ENCODE assay signal across 13 cellular contexts in the genomic region with DNA sequence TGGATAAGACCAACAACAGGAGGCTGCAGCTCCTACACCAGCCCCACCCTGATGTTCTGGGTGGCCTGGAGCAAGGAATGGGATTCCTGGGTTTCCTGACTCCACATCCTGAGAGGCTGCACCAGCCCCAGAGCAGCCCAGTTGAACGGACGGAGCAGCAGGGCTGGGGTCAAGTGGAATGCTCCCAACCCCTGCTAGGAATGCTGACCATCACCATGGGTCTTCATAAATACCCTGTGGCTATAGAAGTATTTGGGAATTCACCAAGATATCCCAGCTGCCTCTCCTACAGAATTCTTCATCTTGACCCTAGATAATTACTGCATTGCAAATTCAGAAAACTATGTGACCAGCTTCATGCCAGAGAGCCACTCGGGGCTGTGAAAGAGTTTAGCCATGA.
DNase-seq lines count a peak whose midpoint lies in the region; ATAC-seq and TF ChIP-seq lines count a peak whose summit lies in the region.
"Had no signal": no experiment of that assay in that cellular context is flagged by ENCODE, and none has a peak within 500 bp of the region (broad histone marks: within the 10 kb centered on the region; RNA-seq: fewer than 3 reads in every experiment).

No MANE protein-coding gene starts in this region.

- peaks cover 42% of the 10 kb centered on the region for H3K4me1 ChIP-seq in rectal smooth muscle tissue (ENCODE audit: control insufficient read depth, insufficient read depth, low read length)
- H3K4me1 ChIP-seq: adrenal gland had no signal

- no peak for TF ChIP-seq POLR2A in erythroblast (IDR thresholded peaks at IDR 0.05; ENCODE audit: low read length)

- H3K27me3 ChIP-seq in BJ (ENCODE audit: control insufficient read depth, insufficient read depth, low read length): no peaks in the 10 kb centered on the region
- no peaks in the 10 kb centered on the region for H3K27me3 ChIP-seq in rectal smooth muscle tissue (ENCODE audit: control insufficient read depth, insufficient read depth, low read length)
- H3K27me3 ChIP-seq: adrenal gland, foreskin keratinocyte had no signal

- peak overlapping the region; percentile 92 for H3K27ac ChIP-seq in rectal smooth muscle tissue (ENCODE audit: low read depth, low read length)
- H3K27ac ChIP-seq: foreskin keratinocyte had no signal

- no peak for ATAC-seq in GM21515 (IDR thresholded peaks at IDR 0.05; ENCODE audit: unreplicated experiment)
- ATAC-seq: foreskin keratinocyte had no signal

- DNase-seq in BJ (ENCODE audit: low read depth) (peak; percentile 99), RPMI7951 (ENCODE audit: low read depth) (peak; percentile 95), fibroblast of mammary gland (ENCODE audit: low read depth) (peak; percentile 54), erythroblast (lab: John Stamatoyannopoulos, UW) (no peak), NCI-H146 treated with DMSO at 0.1 percent for 48 hours (lab: John Stamatoyannopoulos, UW; ENCODE audit: unreplicated experiment) (no peak), NCI-H2171 treated with DMSO at 0.1 percent for 48 hours (lab: John Stamatoyannopoulos, UW) (no peak)
- DNase-seq: activated CD4-positive, alpha-beta memory T cell treated with anti-CD3 and anti-CD28 coated beads for 36 hours; adrenal gland; C1 segment of cervical spinal cord; foreskin keratinocyte; MV-4-11 had no signal

- H3K4me3 ChIP-seq in BJ (ENCODE audit: low read depth, low read length): no peak overlapping the region
- no peak overlapping the region for H3K4me3 ChIP-seq in fibroblast of mammary gland (ENCODE audit: control insufficient read depth, low read depth, low read length)
- H3K4me3 ChIP-seq in rectal smooth muscle tissue (ENCODE audit: low read length): no peak overlapping the region
- H3K4me3 ChIP-seq: adrenal gland had no signal

- POLR2A ChIA-PET in BJ (lab: Charles Lee): interaction anchor here (1.0 kb wide), 1 partner anchor 38 kb away, joined by 3 read pairs; no protein-coding TSS in a partner anchor

- TF ChIP-seq CTCF in BJ (IDR thresholded peaks at IDR 0.05; ENCODE audit: insufficient read depth, low read depth, low read length) (no peak), fibroblast of mammary gland (conservative IDR thresholded peaks at IDR 0.05; ENCODE audit: control insufficient read depth, insufficient read depth, low read depth, low read length) (no peak)

- CTCF ChIA-PET in BJ (lab: Yijun Ruan, JAX): interaction anchor here (0.8 to 1.9 kb wide), 6 partner anchors 9 to 95 kb away, joined by 3 to 7 read pairs (median 4); no protein-coding TSS in a partner anchor

- H3K36me3 ChIP-seq in BJ (ENCODE audit: control insufficient read depth, insufficient read depth, low read length) (no peaks in the 10 kb centered on the region), rectal smooth muscle tissue (ENCODE audit: control insufficient read depth, insufficient read depth, low read length) (no peaks in the 10 kb centered on the region)
- H3K36me3 ChIP-seq: adrenal gland had no signal

- no peak overlapping the region for H3K9ac ChIP-seq in rectal smooth muscle tissue (ENCODE audit: low read length)

Comparison
In these comparisons a context has a peak if more than half of its experiments do, and no peak if none do; other contexts are left out.
1. DNase-seq: peak in BJ (single experiment), RPMI7951 (single experiment) and fibroblast of mammary gland (single experiment); none in erythroblast (0 of 2), NCI-H146 treated with DMSO at 0.1 percent for 48 hours (single experiment) and NCI-H2171 treated with DMSO at 0.1 percent for 48 hours (single experiment).